ENCODE assay signal across 8 cellular contexts in genomic region chr1:172442843-172443565, GRCh38. TPM values are rescaled to one million over a fixed set of nuclear protein-coding genes. Genes with fewer than 3 reads are reported as not detected.
A peak's percentile ranks its signal among the peaks of the same experiment; 100 is the strongest.
DNase-seq lines count a peak whose midpoint lies in the region; ATAC-seq and TF ChIP-seq lines count a peak whose summit lies in the region.

No MANE protein-coding gene starts in this region.

- peaks cover 0 to 26% (median 17%) of the 10 kb centered on the region in 4 donors for H3K4me1 ChIP-seq in sigmoid colon

- 68 to 71% methylated on average over 3 of the region's 3 CpGs for WGBS in sigmoid colon, 2 donors

- TF ChIP-seq POLR2A in sigmoid colon (IDR thresholded peaks at IDR 0.05), result no peak

- H3K36me3 ChIP-seq in SK-N-MC (ENCODE audit: insufficient read depth, low read length) (peaks cover 9% of the 10 kb centered on the region; the same call in 1 of the 2 replicates), sigmoid colon (peaks cover 0 to 7% (median 0%) of the 10 kb centered on the region in 4 donors)

- intact Hi-C loops in sigmoid colon (cut with DNase I), result loop anchor here (1.0 to 5.0 kb wide), 3 partner anchors 43 to 661 kb away; partner anchors contain the start of gene METTL13

- no peaks in the 10 kb centered on the region for H3K27me3 ChIP-seq in sigmoid colon

- no peak overlapping the region for H3K27ac ChIP-seq in SK-N-MC
- H3K27ac ChIP-seq in sigmoid colon, result peak overlapping the region in 3 of 4 donors; percentile 69 to 85 (median 80)

- in situ Hi-C loops in G401 (cut with HindIII; ENCODE audit: low sequenced_read_pairs), result no loop called here

- ATAC-seq in HG03108 (IDR thresholded peaks at IDR 0.05; ENCODE audit: unreplicated experiment), result no peak

- TF ChIP-seq EP300 in sigmoid colon (IDR thresholded peaks at IDR 0.05), result no peak

- peak overlapping the region; percentile 81 for H3K4me3 ChIP-seq in GM12864 (ENCODE audit: low read depth, low read length)
- peak overlapping the region; percentile 86 for H3K4me3 ChIP-seq in SK-N-MC
- H3K4me3 ChIP-seq in fibroblast of pulmonary artery (replicated peaks; ENCODE audit: low read depth, low read length), result peak overlapping the region; percentile 86
- H3K4me3 ChIP-seq in sigmoid colon, result peak overlapping the region; percentile 54 to 99 (median 77)

- H3K9me3 ChIP-seq in SK-N-MC (ENCODE audit: low read depth, low read length) (no peaks in the 10 kb centered on the region), sigmoid colon (no peaks in the 10 kb centered on the region)

- no peak for TF ChIP-seq CTCF in GM12864 (IDR thresholded peaks at IDR 0.05; ENCODE audit: low read depth, low read length, missing control alignments)
- no peak for TF ChIP-seq CTCF in fibroblast of pulmonary artery (IDR thresholded peaks at IDR 0.05; ENCODE audit: low read length, missing control alignments)
- no peak for TF ChIP-seq CTCF in sigmoid colon (IDR thresholded peaks at IDR 0.05)

- DNase-seq in GM12864 (ENCODE audit: low read depth) (no peak), SK-N-MC (ENCODE audit: low read depth, low spot score) (no peak), fibroblast of pulmonary artery (ENCODE audit: low read depth) (no peak), sigmoid colon (no peak), G401 (ENCODE audit: low spot score) (no peak), cortex of kidney (lab: John Stamatoyannopoulos, UW) (no peak), medulla oblongata (ENCODE audit: extremely low spot score) (no peak)

- H3K9ac ChIP-seq in SK-N-MC (ENCODE audit: insufficient read length), result peak overlapping the region; percentile 94

RNA-seq across cellular contexts. Expression of gene PIGC, which starts 0.9 kb away (rescaled TPM):
- total RNA-seq in sigmoid colon, result 10 to 100 TPM; 20.8 to 37.4 (median 29.7) TPM
- 10 to 100 TPM; 15.3 to 22.3 (median 19.2) TPM for polyA plus RNA-seq in sigmoid colon
- 64.4 and 74.0 TPM in 2 replicates for total RNA-seq in G401 (2014; rRNA removed; shearing (Covaris generic))

RNA-seq across cellular contexts. Expression of gene C1orf105, which starts 22.5 kb away (rescaled TPM):
- total RNA-seq in sigmoid colon, result not detected
- not detected for polyA plus RNA-seq in sigmoid colon
- total RNA-seq in G401 (2014; rRNA removed; shearing (Covaris generic)), result not detected in 2 replicates
